20 cellular contexts compared by ENCODE assay signal in genomic region chr11:24161587-24161986, GRCh38.
"Had no signal": no experiment of that assay in that cellular context is flagged by ENCODE, and none has a peak within 500 bp of the region (broad histone marks: within the 10 kb centered on the region; RNA-seq: fewer than 3 reads in every experiment).

No MANE protein-coding gene starts in this region.

- DNase-seq: stimulated activated CD4-positive, alpha-beta T cell treated with anti-CD3 and anti-CD28 coated beads, Interleukin-2, amount 100 ng/mL, for 48 hours; stimulated activated CD4-positive, alpha-beta T cell treated with anti-CD3 and anti-CD28 coated beads, Interleukin-4, amount 100 ng/mL, for 1 hour; stimulated activated CD4-positive, alpha-beta T cell treated with anti-CD3 and anti-CD28 coated beads, Interleukin-4, amount 100 ng/mL, for 24 hours; stimulated activated CD4-positive, alpha-beta T cell treated with anti-CD3 and anti-CD28 coated beads, Interleukin-4, amount 100 ng/mL, for 4 hours; stimulated activated CD8-positive, alpha-beta memory T cell treated with anti-CD3 and anti-CD28 coated beads, Interleukin-4, amount 100 ng/mL, for 48 hours; stimulated activated naive B cell treated with anti-CD40 and anti-IgM and Interleukin-4, amounts not matched to agents 10 μg/mL and 1 μg/mL and 100 μg/mL, for 72 hours; stimulated activated naive CD4-positive, alpha-beta T cell; stimulated activated naive CD4-positive, alpha-beta T cell treated with Interleukin-2 at 50 U/mL for 16 hours; stimulated activated naive CD8-positive, alpha-beta T cell treated with anti-CD3 and anti-CD28 coated beads, Interleukin-15, amount 100 ng/mL, for 72 hours; stimulated activated naive CD8-positive, alpha-beta T cell treated with anti-CD3 and anti-CD28 coated beads, Interleukin-15, Interleukin-2, amounts not matched to agents 100 U/mL and 50 U/mL, for 24 hours; stomach; substantia nigra; testis; thyroid gland; tibial artery; transverse colon; trophoblast cell; upper lobe of left lung; upper lobe of right lung; uterus had no signal
